In the genomic region with DNA sequence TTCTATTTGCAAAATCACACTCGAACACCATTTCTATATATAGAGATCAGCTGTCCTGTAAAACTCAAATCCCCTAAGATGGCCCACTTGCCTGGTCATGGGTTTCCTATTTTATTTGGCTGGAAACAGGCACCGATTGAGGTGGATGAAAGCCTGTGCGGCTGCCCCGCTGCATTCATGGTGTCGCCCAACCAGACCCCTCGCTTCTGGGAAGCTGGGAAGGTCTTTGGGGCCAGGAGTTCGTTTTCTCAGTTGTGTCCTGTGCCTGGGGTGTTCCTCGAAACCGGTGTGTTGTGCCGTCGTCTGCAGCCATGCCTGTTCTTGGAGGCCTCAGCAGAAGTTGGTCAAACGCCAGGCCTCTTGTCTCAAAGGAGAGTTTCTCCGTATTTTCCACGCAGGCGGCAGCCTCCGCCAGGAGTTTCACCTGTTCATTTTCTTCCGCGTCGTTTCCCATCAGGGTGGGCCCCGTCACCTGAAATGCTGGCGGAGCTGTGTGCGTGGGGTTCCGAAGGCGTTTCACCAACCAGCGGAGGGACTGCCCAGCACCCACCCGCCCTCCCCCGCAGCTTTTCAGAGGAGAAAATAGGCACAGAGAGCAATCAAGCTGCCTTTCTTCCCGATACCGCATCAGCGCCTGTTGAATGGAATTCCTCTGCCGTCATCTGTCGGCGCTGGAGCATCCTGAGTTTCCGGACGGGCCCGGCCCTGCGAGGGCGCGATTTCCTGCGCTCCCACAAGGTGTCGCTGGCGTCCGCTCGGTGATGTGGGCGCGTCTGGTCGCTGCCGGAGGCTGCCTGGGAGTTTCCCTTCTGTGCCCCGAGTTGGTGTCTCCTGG, we compare ENCODE assay signal across 9 cellular contexts. TPM values are rescaled to one million over a fixed set of nuclear protein-coding genes. Genes with fewer than 3 reads are reported as not detected.
DNase-seq lines count a peak whose midpoint lies in the region; ATAC-seq lines count a peak whose summit lies in the region.
"Had no signal": no experiment of that assay in that cellular context is flagged by ENCODE, and none has a peak within 500 bp of the region (broad histone marks: within the 10 kb centered on the region; RNA-seq: fewer than 3 reads in every experiment).

No MANE protein-coding gene starts in this region.

- intact Hi-C loops in activated CD4-positive, alpha-beta T cell treated with anti-CD3 and anti-CD28 coated beads for 36 hours (cut with DNase I, micrococcal nuclease), result loop anchor here (1.0 kb wide), 3 partner anchors 15 to 266 kb away; no protein-coding TSS in a partner anchor

- no peak overlapping the region for H3K4me3 ChIP-seq in Karpas-422 (ENCODE audit: low read length)
- H3K4me3 ChIP-seq: SK-N-MC had no signal

- H4K20me1 ChIP-seq in Karpas-422 (ENCODE audit: insufficient read depth, low read depth, low read length), result peaks cover 6% of the 10 kb centered on the region; the same call in 1 of the 2 replicates

- peaks cover 10% of the 10 kb centered on the region for H3K4me1 Mint-ChIP-seq in activated CD4-positive, alpha-beta T cell treated with anti-CD3 and anti-CD28 coated beads for 36 hours

- H3K27me3 ChIP-seq in Karpas-422 (ENCODE audit: low read length), result no peaks in the 10 kb centered on the region

- H3K27ac ChIP-seq in Karpas-422 (ENCODE audit: low read length), result no peak overlapping the region
- H3K27ac ChIP-seq: SK-N-MC had no signal

- H3K9ac ChIP-seq in Karpas-422 (ENCODE audit: low read length), result no peak overlapping the region

- H3K9me2 ChIP-seq in Karpas-422 (replicated peaks; ENCODE audit: insufficient read depth, low read length), result no peaks in the 10 kb centered on the region

- H3K27ac Mint-ChIP-seq in activated CD4-positive, alpha-beta T cell treated with anti-CD3 and anti-CD28 coated beads for 36 hours, result peak overlapping the region; percentile 58

- H3K4me2 ChIP-seq in Karpas-422 (ENCODE audit: low read depth, low read length, poor library complexity, severe bottlenecking), result no peak overlapping the region

- no peaks in the 10 kb centered on the region for H3K79me2 ChIP-seq in Karpas-422 (ENCODE audit: low read length)

- in situ Hi-C loops in Caki2 (cut with HindIII; ENCODE audit: low pct_unique_long_range_greater_than_20kb, low sequenced_read_pairs), result no loop called here
- in situ Hi-C loops in ACHN (cut with HindIII; ENCODE audit: low pct_ligation_motif_present, low pct_unique_long_range_greater_than_20kb, low sequenced_read_pairs), result no loop called here

- peaks cover 17% of the 10 kb centered on the region for H3K36me3 ChIP-seq in Karpas-422 (ENCODE audit: insufficient read depth, low read length)

- no peaks in the 10 kb centered on the region for H3K27me3 Mint-ChIP-seq in activated CD4-positive, alpha-beta T cell treated with anti-CD3 and anti-CD28 coated beads for 36 hours

- POLR2A ChIA-PET in activated CD4-positive, alpha-beta T cell treated with anti-CD3 and anti-CD28 coated beads for 36 hours (lab: Charles Lee), result interaction anchor here (0.7 kb wide), 1 partner anchor 614 kb away, joined by 3 read pairs; no protein-coding TSS in a partner anchor

- peak; percentile 62 for ATAC-seq in GM21526 (IDR thresholded peaks at IDR 0.05; ENCODE audit: low FRiP score, unreplicated experiment)
- peak; percentile 93 for ATAC-seq in activated CD4-positive, alpha-beta T cell treated with anti-CD3 and anti-CD28 coated beads for 36 hours

- no peaks in the 10 kb centered on the region for H3K9me3 Mint-ChIP-seq in activated CD4-positive, alpha-beta T cell treated with anti-CD3 and anti-CD28 coated beads for 36 hours (ENCODE audit: low read depth)

- H3K36me3 Mint-ChIP-seq in activated CD4-positive, alpha-beta T cell treated with anti-CD3 and anti-CD28 coated beads for 36 hours (ENCODE audit: low read depth), result peaks cover 16% of the 10 kb centered on the region

- no peaks in the 10 kb centered on the region for H3K9me3 ChIP-seq in Karpas-422 (ENCODE audit: low read length)

- H3K4me3 Mint-ChIP-seq in activated CD4-positive, alpha-beta T cell treated with anti-CD3 and anti-CD28 coated beads for 36 hours, result no peak overlapping the region

- peaks cover 20% of the 10 kb centered on the region for H3K4me1 ChIP-seq in Karpas-422 (ENCODE audit: low read length)

- no peak overlapping the region for H2AFZ ChIP-seq in Karpas-422 (ENCODE audit: low read length)

- CTCF ChIA-PET in activated CD4-positive, alpha-beta T cell treated with anti-CD3 and anti-CD28 coated beads for 36 hours (lab: Charles Lee), result interaction anchor here (0.6 to 4.6 kb wide), 24 partner anchors 8 to 289 kb away, joined by 3 to 30 read pairs (median 4); no protein-coding TSS in a partner anchor

- DNase-seq in Caki2 (ENCODE audit: low read depth) (peak; percentile 61), Karpas-422 (peak; percentile 76), cerebellar cortex (ENCODE audit: low spot score) (peak; percentile 57), kidney tubule cell (ENCODE audit: low spot score) (peak; percentile 73), ACHN (no peak)
- peak; percentile 92 for DNase-seq in activated CD4-positive, alpha-beta T cell treated with anti-CD3 and anti-CD28 coated beads for 36 hours
- peak; percentile 86 for DNase-seq in stimulated activated CD4-positive, alpha-beta T cell treated with anti-CD3 and anti-CD28 coated beads, Interleukin-2, amount 100 ng/mL, for 24 hours

RNA-seq across cellular contexts. Expression of a gene that starts 17.1 kb away (rescaled TPM):
- 1.7 and 8.3 TPM in 2 replicates for total RNA-seq in Caki2 (2014; rRNA removed; shearing (Covaris generic); ENCODE audit: low replicate concordance)
- 42.9 and 46.1 TPM in 2 replicates for total RNA-seq in Karpas-422 (2014; rRNA removed; shearing (Covaris generic); ENCODE audit: low replicate concordance)
- total RNA-seq in activated CD4-positive, alpha-beta T cell treated with anti-CD3 and anti-CD28 coated beads for 36 hours, result 100 to 1,000 TPM in 1 of 2 experiments, 10 to 100 TPM in 1; 96.0 to 104 TPM
